16 cellular contexts compared by ENCODE assay signal in the genomic region with DNA sequence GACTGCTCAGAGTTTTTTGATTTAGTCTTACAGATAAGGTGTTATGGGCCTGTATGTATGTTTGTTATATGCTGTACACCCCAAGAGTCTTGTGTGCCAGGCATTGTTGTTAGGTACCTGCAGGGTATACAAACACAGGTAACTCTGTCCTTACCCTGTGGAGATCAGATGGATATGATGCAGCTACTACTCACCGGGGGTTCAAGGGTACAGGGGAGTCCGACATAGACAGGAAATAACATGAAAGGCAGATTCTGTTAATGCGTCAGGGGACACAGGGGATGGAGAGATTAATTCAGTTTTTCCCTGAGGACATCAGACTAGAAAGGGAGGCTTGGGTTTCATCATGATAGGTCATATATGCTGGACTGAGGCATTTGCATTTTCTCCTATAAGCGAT. TPM values are rescaled to one million over a fixed set of nuclear protein-coding genes. Genes with fewer than 3 reads are reported as not detected.
DNase-seq lines count a peak whose midpoint lies in the region; ATAC-seq and TF ChIP-seq lines count a peak whose summit lies in the region.
"Had no signal": no experiment of that assay in that cellular context is flagged by ENCODE, and none has a peak within 500 bp of the region (broad histone marks: within the 10 kb centered on the region; RNA-seq: fewer than 3 reads in every experiment).

No MANE protein-coding gene starts in this region.

- H3K4me1 ChIP-seq in left ventricle myocardium inferior, result peaks cover 85% of the 10 kb centered on the region
- H3K4me1 ChIP-seq in fibroblast of lung (ENCODE audit: control insufficient read depth, extremely low read depth, insufficient read depth, low read length), result peaks cover 12% of the 10 kb centered on the region
- H3K4me1 ChIP-seq in ovary (ENCODE audit: insufficient read depth), result peaks cover 1% of the 10 kb centered on the region
- peaks cover 0 to 36% (median 21%) of the 10 kb centered on the region in 4 donors for H3K4me1 ChIP-seq in sigmoid colon
- H3K4me1 ChIP-seq in MM.1S (ENCODE audit: low read length), result peaks cover under 1% of the 10 kb centered on the region; the same call in 1 of the 2 replicates

- TF ChIP-seq EP300 in ovary (IDR thresholded peaks at IDR 0.05), result no peak
- TF ChIP-seq EP300 in sigmoid colon (IDR thresholded peaks at IDR 0.05), result no peak

- no peak overlapping the region for H3K4me3 Mint-ChIP-seq in activated naive CD8-positive, alpha-beta T cell
- no peak overlapping the region for H3K4me3 Mint-ChIP-seq in type B pancreatic cell
- H3K4me3 Mint-ChIP-seq: dendritic cell treated with granulocyte-macrophage colony-stimulating factor and Interleukin-4, amounts not matched to agents 40 ng/mL and 50 ng/mL, for 4 days; natural killer cell treated with Interleukin-12 subunit alpha and Interleukin-12 subunit beta and Interleukin-15 and Interleukin-18, amount 100 ng/mL, for 72 hours had no signal

- peaks cover 62% of the 10 kb centered on the region for H3K4me1 Mint-ChIP-seq in activated naive CD8-positive, alpha-beta T cell (ENCODE audit: low read depth)
- no peaks in the 10 kb centered on the region for H3K4me1 Mint-ChIP-seq in type B pancreatic cell (ENCODE audit: unreplicated experiment)

- H2AFZ ChIP-seq in fibroblast of lung (ENCODE audit: low read length) (no peak overlapping the region), MM.1S (ENCODE audit: low read length) (no peak overlapping the region)

- H3F3A ChIP-seq in MM.1S (ENCODE audit: insufficient read depth, low read length), result no peaks in the 10 kb centered on the region

- ATAC-seq in left cardiac atrium, result no peak
- ATAC-seq: left colon had no signal

- peaks cover 22% of the 10 kb centered on the region for H3K79me2 ChIP-seq in fibroblast of lung (ENCODE audit: control insufficient read depth, insufficient read depth, low read length)
- no peaks in the 10 kb centered on the region for H3K79me2 ChIP-seq in MM.1S (ENCODE audit: low read length)

- H3K9me2 ChIP-seq in MM.1S (replicated peaks; ENCODE audit: insufficient read depth, low read length), result no peaks in the 10 kb centered on the region

- H4K20me1 ChIP-seq in fibroblast of lung (ENCODE audit: control insufficient read depth, extremely low read depth, insufficient read depth, low read length) (no peaks in the 10 kb centered on the region), MM.1S (ENCODE audit: insufficient read depth, low read length) (no peaks in the 10 kb centered on the region; the same call in 1 of the 2 replicates)

- H3K9ac ChIP-seq in fibroblast of lung (ENCODE audit: insufficient read depth, low read length) (no peak overlapping the region), MM.1S (ENCODE audit: low read length) (no peak overlapping the region)

- no peak for TF ChIP-seq CTCF in left ventricle myocardium inferior (IDR thresholded peaks at IDR 0.05; ENCODE audit: borderline replicate concordance)
- no peak for TF ChIP-seq CTCF in fibroblast of lung (conservative IDR thresholded peaks at IDR 0.05 in 1 of 2, IDR thresholded peaks at IDR 0.05 in 1 of 2; ENCODE audit: low read depth in 1 of 2, low read length in 2 of 2)
- TF ChIP-seq CTCF in type B pancreatic cell (conservative IDR thresholded peaks at IDR 0.05), result no peak
- TF ChIP-seq CTCF in ovary (IDR thresholded peaks at IDR 0.05), result no peak
- TF ChIP-seq CTCF in sigmoid colon (IDR thresholded peaks at IDR 0.05), result no peak
- no peak for TF ChIP-seq CTCF in MM.1S (IDR thresholded peaks at IDR 0.05; ENCODE audit: low read length)

- peaks cover 4% of the 10 kb centered on the region for H3K36me3 Mint-ChIP-seq in activated naive CD8-positive, alpha-beta T cell
- peaks cover 10% of the 10 kb centered on the region for H3K36me3 Mint-ChIP-seq in type B pancreatic cell
- H3K36me3 Mint-ChIP-seq: natural killer cell treated with Interleukin-12 subunit alpha and Interleukin-12 subunit beta and Interleukin-15 and Interleukin-18, amount 100 ng/mL, for 72 hours had no signal

- DNase-seq in left ventricle myocardium inferior, result no peak
- no peak for DNase-seq in left cardiac atrium
- no peak for DNase-seq in fibroblast of lung (ENCODE audit: low read depth in 2 of 2)
- no peak for DNase-seq in type B pancreatic cell (ENCODE audit: extremely low spot score, unreplicated experiment)
- DNase-seq in ovary, result no peak
- DNase-seq in sigmoid colon, result no peak
- no peak for DNase-seq in MM.1S
- DNase-seq: hippocampal formation, left colon, NCI-H1694, NCI-H510A, transverse colon had no signal

- peak overlapping the region; percentile 61 for H3K27ac Mint-ChIP-seq in activated naive CD8-positive, alpha-beta T cell
- peak overlapping the region; percentile 71 for H3K27ac Mint-ChIP-seq in type B pancreatic cell
- H3K27ac Mint-ChIP-seq: dendritic cell treated with granulocyte-macrophage colony-stimulating factor and Interleukin-4, amounts not matched to agents 40 ng/mL and 50 ng/mL, for 4 days had no signal

- no peak overlapping the region for H3K4me2 ChIP-seq in fibroblast of lung (ENCODE audit: extremely low read depth, insufficient read depth, low read length)
- H3K4me2 ChIP-seq in MM.1S (ENCODE audit: low read depth, low read length), result no peak overlapping the region

- TF ChIP-seq POLR2A in ovary (IDR thresholded peaks at IDR 0.05), result no peak
- TF ChIP-seq POLR2A in sigmoid colon (IDR thresholded peaks at IDR 0.05), result no peak

- H3K4me3 ChIP-seq in left ventricle myocardium inferior, result no peak overlapping the region
- H3K4me3 ChIP-seq in fibroblast of lung (replicated peaks in 1 of 4; ENCODE audit: control extremely low read depth in 1 of 4, insufficient read depth in 1 of 4, low read depth in 3 of 4, low read length in 4 of 4), result no peak overlapping the region
- H3K4me3 ChIP-seq in ovary, result no peak overlapping the region
- no peak overlapping the region for H3K4me3 ChIP-seq in sigmoid colon
- H3K4me3 ChIP-seq in MM.1S (ENCODE audit: low read length), result no peak overlapping the region
- H3K4me3 ChIP-seq: SK-N-MC, transverse colon had no signal

- intact Hi-C loops in left ventricle myocardium inferior (cut with micrococcal nuclease) (no loop called here), left cardiac atrium (cut with DNase I) (no loop called here), ovary (cut with DNase I) (no loop called here), sigmoid colon (cut with DNase I) (loop anchor here (5.0 kb wide), 1 partner anchor 43 kb away; no protein-coding TSS in a partner anchor)

- H3K27me3 Mint-ChIP-seq in activated naive CD8-positive, alpha-beta T cell, result no peaks in the 10 kb centered on the region
- H3K27me3 Mint-ChIP-seq in type B pancreatic cell, result no peaks in the 10 kb centered on the region
- H3K27me3 Mint-ChIP-seq: dendritic cell treated with granulocyte-macrophage colony-stimulating factor and Interleukin-4, amounts not matched to agents 40 ng/mL and 50 ng/mL, for 4 days; natural killer cell treated with Interleukin-12 subunit alpha and Interleukin-12 subunit beta and Interleukin-15 and Interleukin-18, amount 100 ng/mL, for 72 hours had no signal

- H3K36me3 ChIP-seq in left ventricle myocardium inferior, result peaks cover 9% of the 10 kb centered on the region
- no peaks in the 10 kb centered on the region for H3K36me3 ChIP-seq in fibroblast of lung (ENCODE audit: control insufficient read depth, insufficient read depth, low read length)
- no peaks in the 10 kb centered on the region for H3K36me3 ChIP-seq in ovary
- H3K36me3 ChIP-seq in sigmoid colon, result no peaks in the 10 kb centered on the region
- H3K36me3 ChIP-seq in MM.1S (replicated peaks; ENCODE audit: insufficient read depth, low read length), result no peaks in the 10 kb centered on the region
- H3K36me3 ChIP-seq: transverse colon had no signal

- H3K27me3 ChIP-seq in left ventricle myocardium inferior (ENCODE audit: low read depth) (no peaks in the 10 kb centered on the region), fibroblast of lung (ENCODE audit: control insufficient read depth, insufficient read depth, low read length) (no peaks in the 10 kb centered on the region), ovary (no peaks in the 10 kb centered on the region), sigmoid colon (no peaks in the 10 kb centered on the region), MM.1S (replicated peaks; ENCODE audit: insufficient read depth, low read length) (no peaks in the 10 kb centered on the region)
- H3K27me3 ChIP-seq: transverse colon had no signal

- no peaks in the 10 kb centered on the region for H3K9me3 Mint-ChIP-seq in activated naive CD8-positive, alpha-beta T cell (ENCODE audit: low read depth)
- no peaks in the 10 kb centered on the region for H3K9me3 Mint-ChIP-seq in type B pancreatic cell
- H3K9me3 Mint-ChIP-seq: dendritic cell treated with granulocyte-macrophage colony-stimulating factor and Interleukin-4, amounts not matched to agents 40 ng/mL and 50 ng/mL, for 4 days; natural killer cell treated with Interleukin-12 subunit alpha and Interleukin-12 subunit beta and Interleukin-15 and Interleukin-18, amount 100 ng/mL, for 72 hours had no signal

- H3K27ac ChIP-seq in left ventricle myocardium inferior (replicated peaks) (peak overlapping the region; percentile 48), fibroblast of lung (ENCODE audit: insufficient read depth, low read length) (peak overlapping the region; percentile 76), ovary (no peak overlapping the region), sigmoid colon (no peak overlapping the region), MM.1S (ENCODE audit: low read length) (no peak overlapping the region)
- H3K27ac ChIP-seq: SK-N-MC had no signal

- H3K9me3 ChIP-seq in left ventricle myocardium inferior (replicated peaks) (no peaks in the 10 kb centered on the region), fibroblast of lung (ENCODE audit: control insufficient read depth, insufficient read depth, low read depth, low read length) (no peaks in the 10 kb centered on the region), ovary (no peaks in the 10 kb centered on the region), sigmoid colon (no peaks in the 10 kb centered on the region), MM.1S (replicated peaks; ENCODE audit: insufficient read depth, low read length) (no peaks in the 10 kb centered on the region)
- H3K9me3 ChIP-seq: transverse colon had no signal

- WGBS in ovary, 3 donors, result 71 to 98% (median 97%) methylated on average over 4 of the region's 4 CpGs
- WGBS in sigmoid colon, 2 donors, result 88 to 93% methylated on average over 4 of the region's 4 CpGs

RNA-seq across cellular contexts. Expression of a gene that starts 31.3 kb away (rescaled TPM):
- 169 TPM for total RNA-seq in left ventricle myocardium inferior
- 100 to 1,000 TPM; 104 to 125 TPM for total RNA-seq in left cardiac atrium
- total RNA-seq in fibroblast of lung, result 72.9 and 81.1 TPM in 2 replicates
- 48.6 and 73.2 TPM in 2 replicates for polyA plus RNA-seq in fibroblast of lung
- 30.4 and 46.3 TPM in 2 replicates for polyA plus RNA-seq in fibroblast of lung (2012)
- polyA minus RNA-seq in fibroblast of lung (ENCODE audit: low replicate concordance), result 26.7 and 36.1 TPM in 2 replicates
- 24.6 and 49.6 TPM in 2 replicates for total RNA-seq in type B pancreatic cell (ENCODE audit: low replicate concordance)
- total RNA-seq in ovary, result 10 to 100 TPM; 14.3 to 33.7 (median 20.2) TPM
- 10 to 100 TPM in 1 of 2 donors, 1 to 10 TPM in 1; 8.3 to 25.7 TPM for polyA plus RNA-seq in ovary
- total RNA-seq in sigmoid colon, result 10 to 100 TPM; 46.8 to 68.1 (median 49.1) TPM
- polyA plus RNA-seq in sigmoid colon, result 10 to 100 TPM; 17.0 to 76.5 (median 45.0) TPM

RNA-seq across cellular contexts. Expression of a gene that starts 31.6 kb away (rescaled TPM):
- total RNA-seq in left ventricle myocardium inferior, result 57.5 TPM
- total RNA-seq in left cardiac atrium, result 10 to 100 TPM; 32.5 to 51.5 TPM
- total RNA-seq in fibroblast of lung, result 57.8 and 84.7 TPM in 2 replicates
- polyA plus RNA-seq in fibroblast of lung, result 24.4 and 27.4 TPM in 2 replicates
- 30.7 and 33.7 TPM in 2 replicates for polyA plus RNA-seq in fibroblast of lung (2012)
- 18.5 and 20.1 TPM in 2 replicates for polyA minus RNA-seq in fibroblast of lung (ENCODE audit: low replicate concordance)
- total RNA-seq in type B pancreatic cell (ENCODE audit: low replicate concordance), result 23.2 and 30.6 TPM in 2 replicates
- total RNA-seq in ovary, result 10 to 100 TPM; 13.7 to 20.4 (median 16.5) TPM
- 10 to 100 TPM; 11.7 to 33.3 TPM for polyA plus RNA-seq in ovary
- total RNA-seq in sigmoid colon, result 10 to 100 TPM; 14.7 to 32.3 (median 17.1) TPM
- polyA plus RNA-seq in sigmoid colon, result 100 to 1,000 TPM in 1 of 3 donors, 10 to 100 TPM in 2; 23.0 to 142 (median 70.9) TPM

Comparison
In these comparisons a context has a peak if more than half of its experiments do, and no peak if none do; other contexts are left out.
1. H3K27ac ChIP-seq: peak in left ventricle myocardium inferior (single experiment) and fibroblast of lung (single experiment); none in ovary (0 of 2), sigmoid colon (0 of 4) and MM.1S (single experiment).